In genomic region chr16:85588562-85589503, GRCh38 we compare ENCODE assay signal across 1 cellular context.
A peak's percentile ranks its signal among the peaks of the same experiment; 100 is the strongest.
TF ChIP-seq lines count a peak whose summit lies in the region.

No MANE protein-coding gene starts in this region.

TF ChIP-seq in K562, 482 proteins besides CTCF, POLR2A, EP300 and RAD21 (continued from another document and continues in another):
- no peak for TF ChIP-seq ZNF655 (CRISPR knock-in tag; IDR thresholded peaks at IDR 0.05)
- no peak for TF ChIP-seq DEAF1 (CRISPR knock-in tag; IDR thresholded peaks at IDR 0.05)
- TF ChIP-seq AFF4 (CRISPR knock-in tag; IDR thresholded peaks at IDR 0.05) = no peak
- peak; percentile 74 for TF ChIP-seq POLR2G (IDR thresholded peaks at IDR 0.05; ENCODE audit: low read depth, low read length)
- no peak for TF ChIP-seq HMGXB4 (CRISPR knock-in tag; IDR thresholded peaks at IDR 0.05)
- TF ChIP-seq ZBTB26 (CRISPR knock-in tag; IDR thresholded peaks at IDR 0.05) = no peak
- TF ChIP-seq IRF1 (CRISPR knock-in tag; IDR thresholded peaks at IDR 0.05; ENCODE audit: borderline replicate concordance) = no peak
- no peak for TF ChIP-seq PHF20 (IDR thresholded peaks at IDR 0.05; ENCODE audit: partially characterized antibody)
- peak; percentile 66 for TF ChIP-seq ARID1B (IDR thresholded peaks at IDR 0.05)
- no peak for TF ChIP-seq GATAD2A (IDR thresholded peaks at IDR 0.05)
- 0 out of 2 replicates have a peak, but pooled peaks have one; percentile 30 for TF ChIP-seq CBX1 (IDR thresholded peaks at IDR 0.05; ENCODE audit: low read depth)
- no peak for TF ChIP-seq MYBL2 (IDR thresholded peaks at IDR 0.05; ENCODE audit: low read depth)
- no peak for TF ChIP-seq MYBL2 (CRISPR knock-in tag; IDR thresholded peaks at IDR 0.05; ENCODE audit: borderline replicate concordance)
- no peak for TF ChIP-seq PHTF2 (CRISPR knock-in tag; IDR thresholded peaks at IDR 0.05)
- no peak for TF ChIP-seq STAT6 (CRISPR knock-in tag; IDR thresholded peaks at IDR 0.05)
- no peak for TF ChIP-seq U2AF2 (optimal IDR thresholded peaks at IDR 0.05; ENCODE audit: low read depth, low read length)
- no peak for TF ChIP-seq FOXK2 (conservative IDR thresholded peaks at IDR 0.05 in 1 of 2, IDR thresholded peaks at IDR 0.05 in 1 of 2; ENCODE audit: low read depth in 2 of 2)
- no peak for TF ChIP-seq MTA3 (IDR thresholded peaks at IDR 0.05; ENCODE audit: borderline replicate concordance)
- TF ChIP-seq ZBTB7A (IDR thresholded peaks at IDR 0.05; ENCODE audit: borderline replicate concordance, control insufficient read depth, low read depth, low read length) = peak; percentile 73
- TF ChIP-seq TGIF2 (CRISPR knock-in tag; IDR thresholded peaks at IDR 0.05) = no peak
- no peak for TF ChIP-seq ZBED1 (IDR thresholded peaks at IDR 0.05)
- no peak for TF ChIP-seq DLX4 (CRISPR knock-in tag; IDR thresholded peaks at IDR 0.05)
- no peak for TF ChIP-seq BDP1 (IDR thresholded peaks at IDR 0.05; ENCODE audit: insufficient read depth, insufficient read length)
- TF ChIP-seq ZNF232 (CRISPR knock-in tag; IDR thresholded peaks at IDR 0.05) = no peak
- no peak for TF ChIP-seq ZBTB40 (IDR thresholded peaks at IDR 0.05)
- TF ChIP-seq ZBTB40 (CRISPR knock-in tag; IDR thresholded peaks at IDR 0.05) = no peak
- no peak for TF ChIP-seq SAFB2 (IDR thresholded peaks at IDR 0.05; ENCODE audit: borderline replicate concordance, low read depth, low read length, severe bottlenecking)
- TF ChIP-seq CBFA2T2 (conservative IDR thresholded peaks at IDR 0.05) = peak; percentile 49
- no peak for TF ChIP-seq SNAPC5 (CRISPR knock-in tag; IDR thresholded peaks at IDR 0.05)
- no peak for TF ChIP-seq ZKSCAN3 (CRISPR knock-in tag; IDR thresholded peaks at IDR 0.05)
- TF ChIP-seq RBM22 (IDR thresholded peaks at IDR 0.05; ENCODE audit: low read depth, low read length, poor library complexity, severe bottlenecking) = peak; percentile 81
- no peak for TF ChIP-seq ZNF551 (CRISPR knock-in tag; IDR thresholded peaks at IDR 0.05)
- no peak for TF ChIP-seq SPI1 (IDR thresholded peaks at IDR 0.05; ENCODE audit: borderline replicate concordance, low read depth, low read length)
